Comparison of ENCODE assay signal across 22 cellular contexts in genomic region chr6:89378628-89379027, GRCh38. TPM values are rescaled to one million over a fixed set of nuclear protein-coding genes. Genes with fewer than 3 reads are reported as not detected.
A peak's percentile ranks its signal among the peaks of the same experiment; 100 is the strongest.
DNase-seq lines count a peak whose midpoint lies in the region; ATAC-seq and TF ChIP-seq lines count a peak whose summit lies in the region.
"Had no signal": no experiment of that assay in that cellular context is flagged by ENCODE, and none has a peak within 500 bp of the region (broad histone marks: within the 10 kb centered on the region; RNA-seq: fewer than 3 reads in every experiment).

No MANE protein-coding gene starts in this region.

- peak overlapping the region; percentile 32 to 53 for H3K4me3 ChIP-seq in neutrophil (ENCODE audit: low read depth in 1 of 2, low read length in 1 of 2)
- H3K4me3 ChIP-seq: GM23248, HAP-1, MG63 had no signal

- ATAC-seq in Right ventricle myocardium inferior (peak; percentile 20), GM19463 (IDR thresholded peaks at IDR 0.05; ENCODE audit: unreplicated experiment) (no peak)

- intact Hi-C loops in Right ventricle myocardium inferior (cut with DNase I) (no loop called here), cardiac septum (cut with DNase I) (no loop called here)

- peak overlapping the region; percentile 28 for H3K27ac ChIP-seq in VCaP
- H3K27ac ChIP-seq in neutrophil, result peak overlapping the region; percentile 89
- H3K27ac ChIP-seq: 22Rv1, GM23248 had no signal

- DNase-seq in Right ventricle myocardium inferior (ENCODE audit: missing footprints) (no peak), cardiac septum (ENCODE audit: low spot score) (no peak), cortex of kidney (lab: John Stamatoyannopoulos, UW) (no peak), 8988T (no peak)
- DNase-seq: ACHN; BE2C; CD4-positive, CD25-positive, alpha-beta regulatory T cell; GM23248; IMR-90; MG63; NCI-H1048; NCI-H1417; NCI-H2029 treated with DMSO at 0.1 percent for 48 hours; NCI-H526; NK-92 treated with Interleukin-12 subunit alpha and Interleukin-12 subunit beta, amount 100 ng/mL, for 24 hours; RPMI8226; SHP77 treated with DMSO at 0.1 percent for 48 hours had no signal

- TF ChIP-seq CTCF in VCaP (conservative IDR thresholded peaks at IDR 0.05) (no peak), neutrophil (IDR thresholded peaks at IDR 0.05) (no peak)

- H3K36me3 ChIP-seq in neutrophil, result peaks cover 4% of the 10 kb centered on the region
- H3K36me3 ChIP-seq: BE2C, MG63 had no signal

- no peaks in the 10 kb centered on the region for H3K9me3 ChIP-seq in neutrophil
- H3K9me3 ChIP-seq: BE2C, HAP-1, MG63 had no signal

- H3K4me1 ChIP-seq in neutrophil (ENCODE audit: control insufficient read depth in 1 of 2, insufficient read depth in 1 of 2, low read depth in 1 of 2, low read length in 1 of 2), result peaks cover 68 to 71% of the 10 kb centered on the region in 2 experiments

- no peaks in the 10 kb centered on the region for H3K27me3 ChIP-seq in neutrophil
- H3K27me3 ChIP-seq: BE2C, MG63 had no signal

RNA-seq across cellular contexts. Expression of gene UBE2J1, which starts 26.1 kb away (rescaled TPM):
- total RNA-seq in Right ventricle myocardium inferior, result 15.0 TPM
- 18.0 TPM for total RNA-seq in cardiac septum

RNA-seq across cellular contexts. Expression of gene RRAGD, which starts 33.4 kb away (rescaled TPM):
- total RNA-seq in Right ventricle myocardium inferior (126 TPM), cardiac septum (90.5 TPM)
- total RNA-seq: GM23248, IMR-90 had no signal

RNA-seq across cellular contexts. Expression of gene ANKRD6, which starts 54.3 kb away (rescaled TPM):
- total RNA-seq in Right ventricle myocardium inferior (17.0 TPM), cardiac septum (6.5 TPM)
